ENCODE assay signal across 9 cellular contexts in genomic region chr2:113175101-113175628, GRCh38. TPM values are rescaled to one million over a fixed set of nuclear protein-coding genes. Genes with fewer than 3 reads are reported as not detected.
DNase-seq lines count a peak whose midpoint lies in the region; ATAC-seq and TF ChIP-seq lines count a peak whose summit lies in the region.
"Had no signal": no experiment of that assay in that cellular context is flagged by ENCODE, and none has a peak within 500 bp of the region (broad histone marks: within the 10 kb centered on the region; RNA-seq: fewer than 3 reads in every experiment).

No MANE protein-coding gene starts in this region.

- peak overlapping the region; percentile 97 for H3K27ac Mint-ChIP-seq in dendritic cell treated with granulocyte-macrophage colony-stimulating factor and Interleukin-4, amounts not matched to agents 40 ng/mL and 50 ng/mL, for 4 days

- CTCF ChIA-PET in HEK293T (lab: Yijun Ruan, JAX): interaction anchor here (0.6 to 2.3 kb wide), 5 partner anchors 8 to 37 kb away, joined by 3 to 16 read pairs (median 3); no protein-coding TSS in a partner anchor

- POLR2A ChIA-PET in HEK293T (lab: Yijun Ruan, JAX): interaction anchor here (1.1 to 2.7 kb wide), 3 partner anchors 17 to 23 kb away, joined by 4 to 7 read pairs (median 5); no protein-coding TSS in a partner anchor

- intact Hi-C loops in dendritic cell treated with granulocyte-macrophage colony-stimulating factor and Interleukin-4, amounts not matched to agents 40 ng/mL and 50 ng/mL, for 4 days (cut with micrococcal nuclease): no loop called here

- H3K4me3 Mint-ChIP-seq in dendritic cell treated with granulocyte-macrophage colony-stimulating factor and Interleukin-4, amounts not matched to agents 40 ng/mL and 50 ng/mL, for 4 days: peak overlapping the region; percentile 78

- H3K4me1 Mint-ChIP-seq in dendritic cell treated with granulocyte-macrophage colony-stimulating factor and Interleukin-4, amounts not matched to agents 40 ng/mL and 50 ng/mL, for 4 days (ENCODE audit: low read depth): peaks cover 67% of the 10 kb centered on the region

- H3K36me3 Mint-ChIP-seq in dendritic cell treated with granulocyte-macrophage colony-stimulating factor and Interleukin-4, amounts not matched to agents 40 ng/mL and 50 ng/mL, for 4 days (ENCODE audit: low read depth): peaks cover 39% of the 10 kb centered on the region

- TF ChIP-seq POLR2A in Raji (IDR thresholded peaks at IDR 0.05; ENCODE audit: insufficient read depth, low read depth, low read length): peak; percentile 88

- no peaks in the 10 kb centered on the region for H3K9me3 Mint-ChIP-seq in dendritic cell treated with granulocyte-macrophage colony-stimulating factor and Interleukin-4, amounts not matched to agents 40 ng/mL and 50 ng/mL, for 4 days

- peak; percentile 44 to 62 for DNase-seq in stimulated activated CD4-positive, alpha-beta T cell treated with anti-CD3 and anti-CD28 coated beads, Interleukin-4, amount 100 ng/mL, for 48 hours (ENCODE audit: low read depth in 2 of 2)
- DNase-seq in HEK293T (ENCODE audit: extremely low spot score) (no peak), iPS-NIHi7 (ENCODE audit: extremely low spot score) (no peak), HT-29 (ENCODE audit: low spot score) (no peak)
- DNase-seq: heart left ventricle had no signal

- ATAC-seq in GM18858 (IDR thresholded peaks at IDR 0.05; ENCODE audit: unreplicated experiment): peak; percentile 66
- ATAC-seq in HG02840 (IDR thresholded peaks at IDR 0.05; ENCODE audit: low FRiP score, unreplicated experiment): peak; percentile 62

- no peaks in the 10 kb centered on the region for H3K27me3 Mint-ChIP-seq in dendritic cell treated with granulocyte-macrophage colony-stimulating factor and Interleukin-4, amounts not matched to agents 40 ng/mL and 50 ng/mL, for 4 days

TF ChIP-seq in HEK293T, 16 proteins besides CTCF, POLR2A, EP300 and RAD21:
- TF ChIP-seq ARNT (IDR thresholded peaks at IDR 0.05): no peak
- TF ChIP-seq CTBP1 (IDR thresholded peaks at IDR 0.05; ENCODE audit: borderline replicate concordance): no peak
- no peak for TF ChIP-seq BHLHE40 (IDR thresholded peaks at IDR 0.05; ENCODE audit: borderline replicate concordance)
- no peak for TF ChIP-seq LEF1 (IDR thresholded peaks at IDR 0.05; ENCODE audit: borderline replicate concordance)
- no peak for TF ChIP-seq ZNF384 (IDR thresholded peaks at IDR 0.05)
- no peak for TF ChIP-seq TARDBP (IDR thresholded peaks at IDR 0.05)
- no peak for TF ChIP-seq SP1 (IDR thresholded peaks at IDR 0.05)
- TF ChIP-seq PKNOX1 (IDR thresholded peaks at IDR 0.05): no peak
- no peak for TF ChIP-seq FOXM1 (IDR thresholded peaks at IDR 0.05; ENCODE audit: borderline replicate concordance)
- TF ChIP-seq L3MBTL2 (conservative IDR thresholded peaks at IDR 0.05): no peak
- no peak for TF ChIP-seq FOXK2 (IDR thresholded peaks at IDR 0.05)
- TF ChIP-seq HDGF (IDR thresholded peaks at IDR 0.05; ENCODE audit: borderline replicate concordance): no peak
- no peak for TF ChIP-seq NFRKB (IDR thresholded peaks at IDR 0.05)
- no peak for TF ChIP-seq FOXA1 (IDR thresholded peaks at IDR 0.05)
- TF ChIP-seq ELF4 (IDR thresholded peaks at IDR 0.05): no peak

RNA-seq across cellular contexts. Expression of gene PSD4, which starts 1.4 kb away (rescaled TPM):
- total RNA-seq in HT-29 (2014; rRNA removed; shearing (Covaris generic)): 85.5 and 90.1 TPM in 2 replicates

RNA-seq across cellular contexts. Expression of gene IL1RN, which starts 47.8 kb away (rescaled TPM):
- total RNA-seq in HT-29 (2014; rRNA removed; shearing (Covaris generic)): 12.0 and 13.3 TPM in 2 replicates

Comparison
In these comparisons a context has a peak if more than half of its experiments do, and no peak if none do; other contexts are left out.
1. DNase-seq: peak in stimulated activated CD4-positive, alpha-beta T cell treated with anti-CD3 and anti-CD28 coated beads, Interleukin-4, amount 100 ng/mL, for 48 hours (2 of 2); none in HEK293T (single experiment), iPS-NIHi7 (single experiment) and HT-29 (single experiment).